ENCODE assay signal across 10 cellular contexts in the genomic region with DNA sequence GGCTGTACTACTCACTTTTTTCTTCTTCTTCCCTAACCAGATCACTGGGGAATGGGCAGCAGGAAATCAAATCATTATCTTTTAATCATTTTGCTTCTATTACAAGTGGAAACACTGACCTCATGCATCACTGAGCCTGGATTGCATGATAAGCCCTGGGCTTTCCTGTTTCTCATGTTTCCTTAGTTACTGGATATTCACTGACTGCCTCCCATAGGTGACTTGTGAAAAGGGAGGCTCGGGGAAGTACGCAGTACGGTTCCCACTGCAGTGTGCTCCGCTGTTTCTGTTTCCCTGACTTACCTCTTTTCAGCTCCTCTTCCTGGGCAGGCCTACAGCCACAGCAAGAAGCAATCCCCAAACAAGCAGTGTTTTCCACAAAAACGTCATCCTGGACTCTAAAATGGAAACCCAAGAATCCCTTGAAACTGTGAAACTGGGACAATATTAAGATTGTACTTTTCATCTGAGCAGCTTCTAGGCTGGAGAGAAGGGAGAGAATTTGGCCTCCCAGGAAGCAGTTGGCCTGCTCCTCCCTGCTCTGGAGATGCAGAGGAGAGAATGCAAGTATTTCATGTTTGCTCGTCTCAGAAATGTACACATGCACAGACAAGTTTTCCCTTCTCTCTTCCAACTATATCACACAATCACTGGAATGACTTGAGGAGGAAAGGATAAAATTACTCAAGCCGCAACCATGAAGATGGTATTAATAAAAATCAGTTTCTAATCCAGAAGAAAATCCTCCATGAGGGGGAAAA. TPM values are rescaled to one million over a fixed set of nuclear protein-coding genes. Genes with fewer than 3 reads are reported as not detected.
A peak's percentile ranks its signal among the peaks of the same experiment; 100 is the strongest.
DNase-seq lines count a peak whose midpoint lies in the region; ATAC-seq, FAIRE-seq and TF ChIP-seq lines count a peak whose summit lies in the region.
"Had no signal": no experiment of that assay in that cellular context is flagged by ENCODE, and none has a peak within 500 bp of the region (broad histone marks: within the 10 kb centered on the region; RNA-seq: fewer than 3 reads in every experiment).

No MANE protein-coding gene starts in this region.

- H3K9me3 ChIP-seq in esophagus muscularis mucosa: no peaks in the 10 kb centered on the region

- WGBS in esophagus muscularis mucosa: 71% methylated on average over 7 of the region's 7 CpGs

- no peak for TF ChIP-seq CTCF in esophagus muscularis mucosa (IDR thresholded peaks at IDR 0.05)

- no peaks in the 10 kb centered on the region for H3K36me3 ChIP-seq in esophagus muscularis mucosa

- no peak for FAIRE-seq in GM19239 (lab: Jason Lieb, UNC)
- FAIRE-seq: urothelium cell line had no signal

- H3K4me3 ChIP-seq in esophagus muscularis mucosa: no peak overlapping the region

- H3K4me1 ChIP-seq in esophagus muscularis mucosa: peaks cover 0 to 4% (median 0%) of the 10 kb centered on the region in 4 donors

- TF ChIP-seq EP300 in esophagus muscularis mucosa (IDR thresholded peaks at IDR 0.05): no peak

- DNase-seq in Right ventricle myocardium inferior (ENCODE audit: missing footprints): no peak
- DNase-seq in cardiac septum (ENCODE audit: low spot score): no peak
- no peak for DNase-seq in esophagus muscularis mucosa (ENCODE audit: extremely low spot score)
- DNase-seq in lung microvascular endothelial cell (ENCODE audit: low read depth in 2 of 2): peak; percentile 96 to 98
- DNase-seq in ureter (ENCODE audit: low spot score): peak; percentile 51
- no peak for DNase-seq in inferior parietal cortex (ENCODE audit: extremely low spot score)
- DNase-seq in GM19239 (ENCODE audit: insufficient read length, low spot score): no peak
- DNase-seq: NCI-H2227 treated with DMSO at 0.1 percent for 48 hours had no signal

- intact Hi-C loops in Right ventricle myocardium inferior (cut with DNase I): loop anchor here (2.0 kb wide), 1 partner anchor 139 kb away; no protein-coding TSS in a partner anchor
- intact Hi-C loops in cardiac septum (cut with DNase I): loop anchor here (5.0 kb wide), 1 partner anchor 147 kb away; no protein-coding TSS in a partner anchor
- intact Hi-C loops in esophagus muscularis mucosa (cut with DNase I): no loop called here

- no peaks in the 10 kb centered on the region for H3K27me3 ChIP-seq in esophagus muscularis mucosa

- H3K27ac ChIP-seq in esophagus muscularis mucosa (replicated peaks in 1 of 4): peak overlapping the region in 3 of 4 donors; percentile 30 to 44 (median 37)

- TF ChIP-seq POLR2A in esophagus muscularis mucosa (IDR thresholded peaks at IDR 0.05; ENCODE audit: low read depth): no peak

- ATAC-seq in Right ventricle myocardium inferior: peak; percentile 37
- ATAC-seq in HG03469 (IDR thresholded peaks at IDR 0.05; ENCODE audit: unreplicated experiment): no peak

RNA-seq across cellular contexts. Expression of gene BTNL2, which starts 13.1 kb away (rescaled TPM):
- total RNA-seq in Right ventricle myocardium inferior: not detected
- total RNA-seq in cardiac septum: not detected
- total RNA-seq in esophagus muscularis mucosa: not detected
- not detected in 2 replicates for total RNA-seq in lung microvascular endothelial cell
- not detected for total RNA-seq in ureter

RNA-seq across cellular contexts. Expression of gene TSBP1, which starts 22.1 kb away (rescaled TPM):
- total RNA-seq in Right ventricle myocardium inferior (not detected), cardiac septum (not detected), esophagus muscularis mucosa (not detected), lung microvascular endothelial cell (not detected in 2 replicates), ureter (not detected)

RNA-seq across cellular contexts. Expression of gene HLA-DRA, which starts 45.8 kb away (rescaled TPM):
- total RNA-seq in Right ventricle myocardium inferior (99.2 TPM), cardiac septum (94.0 TPM), esophagus muscularis mucosa (100 to 1,000 TPM in 3 of 4 donors, 10 to 100 TPM in 1; 93.9 to 223 (median 113) TPM), lung microvascular endothelial cell (not detected in 2 replicates), ureter (297 TPM)

Comparison
In these comparisons a context has a peak if more than half of its experiments do, and no peak if none do; other contexts are left out.
1. DNase-seq: peak in lung microvascular endothelial cell (2 of 2) and ureter (single experiment); none in Right ventricle myocardium inferior (single experiment), cardiac septum (single experiment), esophagus muscularis mucosa (single experiment), inferior parietal cortex (single experiment) and GM19239 (single experiment).
2. RNA of gene HLA-DRA, which starts 45.8 kb away (total RNA-seq): 297 TPM in ureter (single experiment), 93.9 to 223 TPM in esophagus muscularis mucosa, 99.2 TPM in Right ventricle myocardium inferior (single experiment) and 94.0 TPM in cardiac septum (single experiment); not detected in lung microvascular endothelial cell; every median in the first group is over 10 times any median in the second.